Comparison of ENCODE assay signal across 19 cellular contexts in the genomic region with DNA sequence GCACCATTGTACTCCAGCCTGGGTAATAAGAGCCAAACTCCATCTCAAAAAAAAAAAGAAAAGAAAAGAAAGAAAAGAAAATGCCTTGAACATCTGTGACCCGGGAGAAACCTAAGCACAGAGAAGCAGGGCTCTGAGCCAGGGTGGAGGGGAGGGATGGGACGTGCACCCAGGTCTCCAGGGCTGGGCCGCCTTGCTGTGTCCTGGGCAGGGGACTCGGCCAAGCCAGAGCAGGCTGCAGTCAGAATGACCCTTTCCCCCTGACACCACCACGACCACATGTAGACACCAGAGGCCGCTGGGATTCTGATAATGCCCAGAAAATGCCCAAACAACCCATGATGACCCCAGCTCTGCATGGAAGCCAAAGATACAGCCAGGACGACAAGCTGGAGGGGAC.
"Had no signal": no experiment of that assay in that cellular context is flagged by ENCODE, and none has a peak within 500 bp of the region (broad histone marks: within the 10 kb centered on the region; RNA-seq: fewer than 3 reads in every experiment).

No MANE protein-coding gene starts in this region.

- DNase-seq: activated CD4-positive, alpha-beta T cell treated with anti-CD3 and anti-CD28 coated beads for 1 hour; activated CD4-positive, alpha-beta T cell treated with anti-CD3 and anti-CD28 coated beads for 4 hours; activated CD4-positive, alpha-beta T cell treated with anti-CD3 and anti-CD28 coated beads, Interleukin-2, amount 50 U/mL, for 4 hours; activated gamma-delta T cell; activated naive CD4-positive, alpha-beta T cell; activated T-cell treated with anti-CD3 and anti-CD28 coated beads for 4 hours; activated T-cell treated with anti-CD3 and anti-CD28 coated beads, Interleukin-2, amount 50 U/mL, for 24 hours; amniotic stem cell; aorta; colonic mucosa; effector memory CD4-positive, alpha-beta T cell; head of caudate nucleus; T-helper 1 cell; T-helper 17 cell; T1000 had no signal

- H3K4me1 ChIP-seq: body of pancreas, colonic mucosa had no signal

- H3K9me3 ChIP-seq: body of pancreas, colonic mucosa had no signal

- H3K36me3 ChIP-seq: colonic mucosa had no signal

- ATAC-seq: activated naive CD4-positive, alpha-beta T cell treated with anti-CD3 and anti-CD28 coated beads, Interleukin-2, amount 50 U/mL, for 72 hours; activated T-cell treated with anti-CD3 and anti-CD28 coated beads, Interleukin-2, amount 50 U/mL, for 72 hours; body of pancreas; esophagus mucosa; T-helper 17 cell had no signal

- H3K27ac ChIP-seq: body of pancreas, colonic mucosa had no signal

- H3K27me3 ChIP-seq: body of pancreas, colonic mucosa had no signal

- H3K4me3 ChIP-seq: body of pancreas, colonic mucosa had no signal
